In the genomic region with DNA sequence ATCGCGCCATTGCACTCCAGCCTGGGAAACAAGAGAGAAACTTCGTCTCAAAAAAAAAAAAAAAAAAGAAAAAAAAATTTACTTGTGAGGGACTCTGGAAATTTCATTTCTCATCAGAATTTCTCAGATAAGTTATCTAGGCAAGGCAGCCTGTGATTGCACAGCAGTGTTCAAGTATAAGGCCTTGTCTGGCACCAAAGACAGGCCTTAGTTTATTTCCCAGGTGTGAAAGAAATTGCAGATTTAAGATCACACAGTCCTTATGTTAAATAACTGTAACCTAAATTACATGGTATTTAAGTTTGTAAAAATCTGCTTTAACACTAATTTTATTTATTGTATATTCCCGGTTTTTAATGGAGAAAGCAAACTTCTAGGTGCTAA, we compare ENCODE assay signal across 9 cellular contexts. TPM values are rescaled to one million over a fixed set of nuclear protein-coding genes. Genes with fewer than 3 reads are reported as not detected.
DNase-seq lines count a peak whose midpoint lies in the region; ATAC-seq, FAIRE-seq and TF ChIP-seq lines count a peak whose summit lies in the region.
"Had no signal": no experiment of that assay in that cellular context is flagged by ENCODE, and none has a peak within 500 bp of the region (broad histone marks: within the 10 kb centered on the region; RNA-seq: fewer than 3 reads in every experiment).

No MANE protein-coding gene starts in this region.

- H3F3A ChIP-seq in SK-N-SH (replicated peaks; ENCODE audit: insufficient read depth), result peaks cover 33% of the 10 kb centered on the region

- TF ChIP-seq POLR2A in GM18505 (IDR thresholded peaks at IDR 0.05; ENCODE audit: borderline replicate concordance, extremely low read depth, insufficient read depth, insufficient read length), result no peak

- DNase-seq in SK-N-SH (no peak), activated B cell treated with CpG ODN at 0.5 μM for 24 hours (no peak), keratinocyte (ENCODE audit: low read depth, low spot score) (no peak), substantia nigra (lab: John Stamatoyannopoulos, UW) (no peak), GM03348 (ENCODE audit: low spot score) (no peak)
- DNase-seq: occipital lobe had no signal

- intact Hi-C loops in activated B cell treated with CpG ODN at 0.5 μM for 24 hours (cut with micrococcal nuclease), result loop anchor here (2.0 kb wide), 4 partner anchors 475 to 1771 kb away; a partner anchor contains a TSS

- WGBS in SK-N-SH (ENCODE audit: low lambda C conversion rate), result 75% methylated on average over 4 of the region's 4 CpGs

- no peak for TF ChIP-seq EP300 in SK-N-SH (IDR thresholded peaks at IDR 0.05; ENCODE audit: borderline replicate concordance in 1 of 2, low read depth in 1 of 2, low read length in 1 of 2)

- H3K9me3 ChIP-seq in SK-N-SH (no peaks in the 10 kb centered on the region), keratinocyte (ENCODE audit: control insufficient read depth, low read depth, low read length) (no peaks in the 10 kb centered on the region)

- no peaks in the 10 kb centered on the region for H3K27me3 Mint-ChIP-seq in activated B cell treated with CpG ODN at 0.5 μM for 24 hours

- dilution Hi-C loops in keratinocyte (cut with MboI; ENCODE audit: extremely low pct_ligation_motif_present, low sequenced_read_pairs), result no loop called here

- H3K27me3 ChIP-seq in SK-N-SH (ENCODE audit: insufficient read depth) (no peaks in the 10 kb centered on the region), keratinocyte (ENCODE audit: control insufficient read depth, extremely low read depth, insufficient read depth, low read length) (no peaks in the 10 kb centered on the region)

- peaks cover 23% of the 10 kb centered on the region for H3K4me1 Mint-ChIP-seq in activated B cell treated with CpG ODN at 0.5 μM for 24 hours

- H3K9me2 ChIP-seq in SK-N-SH, result no peaks in the 10 kb centered on the region

- ATAC-seq in SK-N-SH treated with all-trans-retinoic acid at 6 μM for 48 hours (no peak), activated B cell treated with CpG ODN at 0.5 μM for 24 hours (ENCODE audit: low read depth) (no peak), HG03095 (IDR thresholded peaks at IDR 0.05; ENCODE audit: unreplicated experiment) (no peak), GM18505 (IDR thresholded peaks at IDR 0.05; ENCODE audit: unreplicated experiment) (no peak)

- H3K79me2 ChIP-seq in SK-N-SH (ENCODE audit: insufficient read depth) (peaks cover 30% of the 10 kb centered on the region), keratinocyte (ENCODE audit: control insufficient read depth, insufficient read depth, low read length) (peaks cover 21% of the 10 kb centered on the region)

- 0 out of 2 replicates have a peak overlapping the region, but pooled peaks have one; percentile 19 for H2AFZ ChIP-seq in SK-N-SH (ENCODE audit: low read depth)
- no peak overlapping the region for H2AFZ ChIP-seq in keratinocyte (ENCODE audit: control insufficient read depth, low read length)

- CTCF ChIA-PET in SK-N-SH (lab: Yijun Ruan, JAX) (no interaction called here), activated B cell treated with CpG ODN at 0.5 μM for 24 hours (lab: Charles Lee) (no interaction called here)

- peaks cover 38% of the 10 kb centered on the region for H3K36me3 Mint-ChIP-seq in activated B cell treated with CpG ODN at 0.5 μM for 24 hours (ENCODE audit: low read depth)

- H3K4me3 ChIP-seq in SK-N-SH (ENCODE audit: low read depth in 2 of 2, low read length in 1 of 2) (peak overlapping the region; percentile 84 to 94; a peak in 2 of 4 replicates), keratinocyte (ENCODE audit: control insufficient read depth in 2 of 3, extremely low read depth in 1 of 3, insufficient read depth in 2 of 3, low read depth in 1 of 3, low read length in 3 of 3) (peak overlapping the region in 1 of 3 experiments; percentile 86)

- no peak for TF ChIP-seq CTCF in SK-N-SH (IDR thresholded peaks at IDR 0.05)
- TF ChIP-seq CTCF in activated B cell treated with CpG ODN at 0.5 μM for 24 hours (IDR thresholded peaks at IDR 0.05), result no peak
- no peak for TF ChIP-seq CTCF in keratinocyte (optimal IDR thresholded peaks at IDR 0.05 in 1 of 3, IDR thresholded peaks at IDR 0.05 in 1 of 3, conservative IDR thresholded peaks at IDR 0.05 in 1 of 3; ENCODE audit: extremely low read depth in 1 of 3, insufficient read depth in 2 of 3, low read length in 3 of 3)

- H3K36me3 ChIP-seq in SK-N-SH (replicated peaks in 1 of 2; ENCODE audit: control insufficient read depth in 1 of 2, insufficient read depth in 2 of 2, low read length in 1 of 2) (peaks cover 0 to 5% of the 10 kb centered on the region in 2 experiments), keratinocyte (ENCODE audit: control insufficient read depth in 2 of 2, extremely low read depth in 1 of 2, insufficient read depth in 2 of 2, low read length in 2 of 2) (peaks cover 0 to 5% of the 10 kb centered on the region in 2 experiments)

- FAIRE-seq in keratinocyte (lab: Jason Lieb, UNC), result no peak

- H3K4me3 Mint-ChIP-seq in activated B cell treated with CpG ODN at 0.5 μM for 24 hours, result peak overlapping the region; percentile 94

- peak overlapping the region; percentile 92 to 100 for H3K27ac ChIP-seq in SK-N-SH (ENCODE audit: low read depth in 2 of 2, low read length in 1 of 2)
- H3K27ac ChIP-seq in keratinocyte (ENCODE audit: control insufficient read depth, insufficient read depth, low read length), result peak overlapping the region; percentile 94
- peak overlapping the region; percentile 88 for H3K27ac ChIP-seq in substantia nigra (ENCODE audit: low read depth, low read length, poor library complexity, severe bottlenecking)

- H3K9me3 Mint-ChIP-seq in activated B cell treated with CpG ODN at 0.5 μM for 24 hours, result peaks cover 3% of the 10 kb centered on the region

- TF ChIP-seq RAD21 in SK-N-SH (IDR thresholded peaks at IDR 0.05; ENCODE audit: low read length), result no peak

- POLR2A ChIA-PET in SK-N-SH (lab: Yijun Ruan, JAX) (interaction anchor here (0.7 to 7.6 kb wide), 2 partner anchors 35 to 67 kb away, joined by 8 to 623 read pairs; a partner anchor contains a TSS), activated B cell treated with CpG ODN at 0.5 μM for 24 hours (lab: Charles Lee) (interaction anchor here (0.7 kb wide), 2 partner anchors 95 to 1744 kb away, joined by 3 to 4 read pairs; a partner anchor contains a TSS)

- H3K9ac ChIP-seq in SK-N-SH (peak overlapping the region; percentile 98), keratinocyte (ENCODE audit: control insufficient read depth, extremely low read depth, insufficient read depth, low read length) (peak overlapping the region; percentile 98)

- H3K27ac Mint-ChIP-seq in activated B cell treated with CpG ODN at 0.5 μM for 24 hours, result peak overlapping the region; percentile 99

- H4K20me1 ChIP-seq in SK-N-SH (ENCODE audit: insufficient read depth) (peaks cover 26% of the 10 kb centered on the region), keratinocyte (ENCODE audit: control insufficient read depth, extremely low read depth, insufficient read depth, low read length) (peaks cover 11% of the 10 kb centered on the region)

- H3K9me1 ChIP-seq in keratinocyte (ENCODE audit: control insufficient read depth, extremely low read depth, insufficient read depth, low read length), result no peaks in the 10 kb centered on the region

- H3K4me2 ChIP-seq in SK-N-SH, result peak overlapping the region; percentile 80
- H3K4me2 ChIP-seq in keratinocyte (ENCODE audit: control insufficient read depth, extremely low read depth, insufficient read depth, low read depth, low read length), result peak overlapping the region; percentile 89

- peaks cover 0 to 5% of the 10 kb centered on the region in 2 experiments; a peak in 3 of 4 replicates for H3K4me1 ChIP-seq in SK-N-SH (ENCODE audit: control insufficient read depth in 1 of 2, insufficient read depth in 2 of 2, low read depth in 1 of 2, low read length in 1 of 2)
- peaks cover 21% of the 10 kb centered on the region for H3K4me1 ChIP-seq in keratinocyte (ENCODE audit: control insufficient read depth, extremely low read depth, insufficient read depth, low read length)

TF ChIP-seq in SK-N-SH, 30 proteins besides CTCF, POLR2A, EP300 and RAD21 (continues in another document):
- no peak for TF ChIP-seq FOSL2 (IDR thresholded peaks at IDR 0.05; ENCODE audit: borderline replicate concordance, low read depth)
- TF ChIP-seq, protein P1, sequence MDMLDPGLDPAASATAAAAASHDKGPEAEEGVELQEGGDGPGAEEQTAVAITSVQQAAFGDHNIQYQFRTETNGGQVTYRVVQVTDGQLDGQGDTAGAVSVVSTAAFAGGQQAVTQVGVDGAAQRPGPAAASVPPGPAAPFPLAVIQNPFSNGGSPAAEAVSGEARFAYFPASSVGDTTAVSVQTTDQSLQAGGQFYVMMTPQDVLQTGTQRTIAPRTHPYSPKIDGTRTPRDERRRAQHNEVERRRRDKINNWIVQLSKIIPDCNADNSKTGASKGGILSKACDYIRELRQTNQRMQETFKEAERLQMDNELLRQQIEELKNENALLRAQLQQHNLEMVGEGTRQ (IDR thresholded peaks at IDR 0.05; ENCODE audit: borderline replicate concordance, low read depth, low read length), result no peak
- no peak for TF ChIP-seq GABPA (IDR thresholded peaks at IDR 0.05; ENCODE audit: low read depth)
- no peak for TF ChIP-seq TAF1 (IDR thresholded peaks at IDR 0.05; ENCODE audit: borderline replicate concordance, low read depth, low read length)

RNA-seq across cellular contexts. Expression of a gene that starts 34.8 kb away (rescaled TPM):
- polyA plus RNA-seq in SK-N-SH (2012; rRNA removed), result not detected in 2 replicates
- polyA plus RNA-seq in SK-N-SH (2012; cell fraction: cytosol; rRNA removed), result not detected in 2 replicates
- polyA plus RNA-seq in SK-N-SH (2012; cell fraction: nucleus; rRNA removed), result not detected in 2 replicates
- 0.98 and 1.1 TPM in 2 replicates for total RNA-seq in activated B cell treated with CpG ODN at 0.5 μM for 24 hours
- polyA plus RNA-seq in keratinocyte, result 13.8 to 18.6 TPM (median 18.4 TPM) in 3 replicates
- 1.8 TPM for polyA plus RNA-seq in keratinocyte (2011; ENCODE audit: low read depth)
- 4.8 and 5.8 TPM in 2 replicates for polyA plus RNA-seq in keratinocyte (2011; cell fraction: cytosol; rRNA removed)
- 22.5 and 22.9 TPM in 2 replicates for polyA plus RNA-seq in keratinocyte (2011; cell fraction: nucleus; rRNA removed)
- polyA plus RNA-seq in keratinocyte (2012; ENCODE audit: low replicate concordance), result 3.0 and 11.8 TPM in 2 replicates
- 16.8 to 21.1 TPM (median 19.5 TPM) in 3 replicates for polyA minus RNA-seq in keratinocyte
- polyA minus RNA-seq in keratinocyte (2011; cell fraction: cytosol; rRNA and poly(A)+ RNA removed), result 13.0 TPM
- 19.5 and 31.3 TPM in 2 replicates for polyA minus RNA-seq in keratinocyte (2011; cell fraction: nucleus; rRNA and poly(A)+ RNA removed)
